Comparison of ENCODE assay signal across 23 cellular contexts in the genomic region with DNA sequence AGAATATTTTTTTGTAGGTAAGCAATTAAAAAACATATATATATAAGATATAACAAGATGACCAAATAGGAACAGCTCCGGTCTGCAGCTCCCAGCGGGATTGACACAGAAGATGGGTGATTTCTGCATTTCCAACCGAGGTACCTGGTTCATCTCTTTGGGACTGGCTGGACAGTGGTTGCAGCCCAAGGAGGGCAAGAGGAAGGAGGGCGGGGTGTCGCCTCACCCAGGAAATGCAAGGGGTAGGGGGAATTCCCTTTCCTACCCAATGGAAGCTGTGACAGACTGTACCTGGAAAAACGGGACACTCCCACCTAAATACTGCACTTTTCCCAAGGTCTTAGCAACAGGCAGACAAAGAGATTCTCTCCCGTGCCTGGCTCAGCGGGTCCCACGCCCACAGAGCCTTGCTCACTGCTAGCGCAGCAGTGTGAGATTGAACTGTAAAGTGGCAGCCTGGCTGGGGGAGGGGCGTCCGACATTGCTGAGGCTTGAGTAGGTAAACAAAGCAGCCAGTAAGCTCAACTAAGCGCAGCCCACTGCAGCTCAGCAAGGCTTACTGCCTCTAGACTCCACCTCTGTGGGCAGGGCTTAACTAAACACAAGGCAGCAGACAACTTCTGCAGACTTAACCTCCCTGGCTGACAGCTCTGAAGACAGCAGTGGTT.
DNase-seq lines count a peak whose midpoint lies in the region; FAIRE-seq and TF ChIP-seq lines count a peak whose summit lies in the region.
"Had no signal": no experiment of that assay in that cellular context is flagged by ENCODE, and none has a peak within 500 bp of the region (broad histone marks: within the 10 kb centered on the region; RNA-seq: fewer than 3 reads in every experiment).

No MANE protein-coding gene starts in this region.

- FAIRE-seq in astrocyte (lab: Jason Lieb, UNC) = no peak

- H3K9me3 Mint-ChIP-seq in astrocyte (ENCODE audit: unreplicated experiment) = peaks cover 23% of the 10 kb centered on the region

- no peak overlapping the region for H2AFZ ChIP-seq in astrocyte (ENCODE audit: low read depth, low read length)

- H3K4me2 ChIP-seq in astrocyte (ENCODE audit: low read length) = no peak overlapping the region

- TF ChIP-seq CTCF in astrocyte (IDR thresholded peaks at IDR 0.05; ENCODE audit: insufficient read depth, low read depth, low read length) = no peak

- H3K36me3 Mint-ChIP-seq in astrocyte (ENCODE audit: low read depth, unreplicated experiment) = peaks cover 17% of the 10 kb centered on the region

- H3K9me3 ChIP-seq in astrocyte (ENCODE audit: insufficient read depth, low read depth, low read length) = no peaks in the 10 kb centered on the region
- H3K9me3 ChIP-seq: neutrophil had no signal

- H3K79me2 ChIP-seq in astrocyte (ENCODE audit: insufficient read depth, low read length) = no peaks in the 10 kb centered on the region

- H3K4me1 Mint-ChIP-seq in astrocyte (ENCODE audit: low read depth, unreplicated experiment) = no peaks in the 10 kb centered on the region
- H3K4me1 Mint-ChIP-seq: activated naive CD4-positive, alpha-beta T cell treated with anti-CD3 and anti-CD28 coated beads, Interleukin-2, amount 50 U/mL, for 24 hours had no signal

- DNase-seq in ELF-1 (ENCODE audit: low read depth, low spot score) (peak; percentile 90), HuH-7 (ENCODE audit: low spot score) (peak; percentile 16), astrocyte (ENCODE audit: low read depth) (peak; percentile 6), islet precursor cell (peak; percentile 52), AML-193 (lab: John Stamatoyannopoulos, UW) (no peak), NCI-H2029 treated with DMSO at 0.1 percent for 48 hours (lab: John Stamatoyannopoulos, UW) (no peak), NOMO-1 (lab: John Stamatoyannopoulos, UW; ENCODE audit: unreplicated experiment in 2 of 2) (no peak)
- DNase-seq: activated CD4-positive, CD25-positive, alpha-beta regulatory T cell treated with anti-CD3 and anti-CD28 coated beads, Interleukin-2, amount 50 U/mL, for 72 hours; activated T-cell treated with anti-CD3 and anti-CD28 coated beads, Interleukin-2, amount 50 U/mL, for 4 hours; cerebellar nuclear complex; DMS79 treated with DMSO at 0.1 percent for 48 hours; GOT3; Kasumi-1; left ventricle myocardium superior; NCI-H1092; stimulated activated CD4-positive, alpha-beta T cell treated with anti-CD3 and anti-CD28 coated beads, Interleukin-4, amount 100 ng/mL, for 1 hour; T1000 had no signal

- H3K27me3 ChIP-seq in astrocyte (ENCODE audit: insufficient read depth, low read length) = no peaks in the 10 kb centered on the region
- H3K27me3 ChIP-seq: ascending aorta, esophagus muscularis mucosa, neutrophil, tibial nerve had no signal

- no peak overlapping the region for H3K4me3 Mint-ChIP-seq in astrocyte (ENCODE audit: unreplicated experiment)
- H3K4me3 Mint-ChIP-seq: activated naive CD4-positive, alpha-beta T cell treated with anti-CD3 and anti-CD28 coated beads, Interleukin-2, amount 50 U/mL, for 24 hours; activated T-cell treated with anti-CD3 and anti-CD28 coated beads, Interleukin-2, amount 50 U/mL, for 4 hours; stimulated activated naive CD8-positive, alpha-beta T cell treated with anti-CD3 and anti-CD28 coated beads, Interleukin-15, Interleukin-2, amounts not matched to agents 100 ng/mL and 50 ng/mL, for 24 hours had no signal

- no peaks in the 10 kb centered on the region for H3K27me3 Mint-ChIP-seq in astrocyte (ENCODE audit: low read depth, unreplicated experiment)
- H3K27me3 Mint-ChIP-seq: activated naive CD4-positive, alpha-beta T cell treated with anti-CD3 and anti-CD28 coated beads, Interleukin-2, amount 50 U/mL, for 24 hours; stimulated activated naive CD8-positive, alpha-beta T cell treated with anti-CD3 and anti-CD28 coated beads, Interleukin-15, Interleukin-2, amounts not matched to agents 100 ng/mL and 50 ng/mL, for 24 hours had no signal

- no peaks in the 10 kb centered on the region for H3K36me3 ChIP-seq in astrocyte (ENCODE audit: insufficient read depth, low read length)
- H3K36me3 ChIP-seq: neutrophil had no signal

- H3K27ac Mint-ChIP-seq in astrocyte (ENCODE audit: unreplicated experiment) = no peak overlapping the region
- H3K27ac Mint-ChIP-seq: activated naive CD4-positive, alpha-beta T cell treated with anti-CD3 and anti-CD28 coated beads, Interleukin-2, amount 50 U/mL, for 24 hours; stimulated activated naive CD8-positive, alpha-beta T cell treated with anti-CD3 and anti-CD28 coated beads, Interleukin-15, Interleukin-2, amounts not matched to agents 100 ng/mL and 50 ng/mL, for 24 hours had no signal

- no peak overlapping the region for H3K4me3 ChIP-seq in astrocyte (ENCODE audit: insufficient read depth, low read depth, low read length)
- H3K4me3 ChIP-seq: ascending aorta, esophagus muscularis mucosa, tibial nerve had no signal

- no peaks in the 10 kb centered on the region for H3K4me1 ChIP-seq in astrocyte (ENCODE audit: insufficient read depth, low read length)
- H3K4me1 ChIP-seq: ascending aorta, esophagus muscularis mucosa, tibial nerve had no signal

- no peak overlapping the region for H3K27ac ChIP-seq in astrocyte (ENCODE audit: low read depth, low read length)
- H3K27ac ChIP-seq: ascending aorta, esophagus muscularis mucosa, neutrophil, tibial nerve had no signal

- no peaks in the 10 kb centered on the region for H4K20me1 ChIP-seq in astrocyte (ENCODE audit: insufficient read depth, low read length)

- no peak overlapping the region for H3K9ac ChIP-seq in astrocyte (ENCODE audit: low read length)

Comparison
In these comparisons a context has a peak if more than half of its experiments do, and no peak if none do; other contexts are left out.
1. DNase-seq: peak in ELF-1 (single experiment), HuH-7 (single experiment), astrocyte (single experiment) and islet precursor cell (single experiment); none in AML-193 (0 of 2), NCI-H2029 treated with DMSO at 0.1 percent for 48 hours (single experiment) and NOMO-1 (0 of 2).